ENCODE assay signal across 20 cellular contexts in genomic region chr13:78376033-78376432, GRCh38.
"Had no signal": no experiment of that assay in that cellular context is flagged by ENCODE, and none has a peak within 500 bp of the region (broad histone marks: within the 10 kb centered on the region; RNA-seq: fewer than 3 reads in every experiment).

No MANE protein-coding gene starts in this region.

- H3K4me3 Mint-ChIP-seq: activated CD4-positive, alpha-beta memory T cell treated with anti-CD3 and anti-CD28 coated beads, Interleukin-2, amount 10 ng/mL, durations not matched to agents 7 days and 5 days; activated CD8-positive, alpha-beta memory T cell treated with anti-CD3 and anti-CD28 coated beads, Interleukin-2, amount 10 ng/mL, durations not matched to agents 7 days and 5 days; activated naive CD8-positive, alpha-beta T cell treated with anti-CD3 and anti-CD28 coated beads, Interleukin-2, amount 10 ng/mL, durations not matched to agents 7 days and 5 days; stimulated activated naive CD8-positive, alpha-beta T cell treated with anti-CD3 and anti-CD28 coated beads, Interleukin-15, amount 100 ng/mL, for 72 hours; T-helper 2 cell treated with Interferon-gamma antibody and Interleukin-4, amounts not matched to agents 5 μg/mL and 100 μg/mL, for 36 hours had no signal

- H3K4me1 Mint-ChIP-seq: activated CD4-positive, alpha-beta memory T cell treated with anti-CD3 and anti-CD28 coated beads, Interleukin-2, amount 10 ng/mL, durations not matched to agents 7 days and 5 days; activated CD8-positive, alpha-beta memory T cell treated with anti-CD3 and anti-CD28 coated beads, Interleukin-2, amount 10 ng/mL, durations not matched to agents 7 days and 5 days; activated naive CD8-positive, alpha-beta T cell treated with anti-CD3 and anti-CD28 coated beads, Interleukin-2, amount 10 ng/mL, durations not matched to agents 7 days and 5 days; stimulated activated naive CD8-positive, alpha-beta T cell treated with anti-CD3 and anti-CD28 coated beads, Interleukin-15, amount 100 ng/mL, for 72 hours had no signal

- H3K36me3 ChIP-seq: suprapubic skin, transverse colon, vagina had no signal

- H3K27ac ChIP-seq: body of pancreas, dorsolateral prefrontal cortex, suprapubic skin, transverse colon, vagina had no signal

- H3K36me3 Mint-ChIP-seq: activated CD8-positive, alpha-beta memory T cell treated with anti-CD3 and anti-CD28 coated beads, Interleukin-2, amount 10 ng/mL, durations not matched to agents 7 days and 5 days; activated naive CD8-positive, alpha-beta T cell treated with anti-CD3 and anti-CD28 coated beads, Interleukin-2, amount 10 ng/mL, durations not matched to agents 7 days and 5 days had no signal

- H3K4me3 ChIP-seq: body of pancreas, dorsolateral prefrontal cortex, suprapubic skin, transverse colon, vagina had no signal

- ATAC-seq: activated CD8-positive, alpha-beta memory T cell treated with anti-CD3 and anti-CD28 coated beads, Interleukin-2, amount 10 ng/mL, durations not matched to agents 7 days and 5 days; body of pancreas; left colon; stimulated activated naive CD8-positive, alpha-beta T cell treated with anti-CD3 and anti-CD28 coated beads, Interleukin-15, amount 100 ng/mL, for 72 hours had no signal

- H3K27me3 ChIP-seq: body of pancreas, dorsolateral prefrontal cortex, suprapubic skin, transverse colon, vagina had no signal

- DNase-seq: activated CD4-positive, alpha-beta memory T cell treated with anti-CD3 and anti-CD28 coated beads, Interleukin-2, amount 10 ng/mL, durations not matched to agents 7 days and 5 days; activated CD4-positive, alpha-beta T cell treated with anti-CD3 and anti-CD28 coated beads for 48 hours; activated CD4-positive, CD25-positive, alpha-beta regulatory T cell; activated CD8-positive, alpha-beta memory T cell treated with anti-CD3 and anti-CD28 coated beads, Interleukin-2, amount 10 ng/mL, durations not matched to agents 7 days and 5 days; activated naive CD4-positive, alpha-beta T cell; activated naive CD8-positive, alpha-beta T cell treated with anti-CD3 and anti-CD28 coated beads, Interleukin-2, amount 10 ng/mL, durations not matched to agents 7 days and 5 days; body of pancreas; caudate nucleus; dorsolateral prefrontal cortex; foreskin fibroblast; glutamatergic neuron; hippocampal formation; left colon; midbrain; retina; stimulated activated naive CD8-positive, alpha-beta T cell treated with anti-CD3 and anti-CD28 coated beads, Interleukin-15, amount 100 ng/mL, for 72 hours; transverse colon had no signal

- H3K9me3 ChIP-seq: body of pancreas, suprapubic skin, transverse colon, vagina had no signal

- H3K27me3 Mint-ChIP-seq: activated CD4-positive, alpha-beta memory T cell treated with anti-CD3 and anti-CD28 coated beads, Interleukin-2, amount 10 ng/mL, durations not matched to agents 7 days and 5 days; activated CD8-positive, alpha-beta memory T cell treated with anti-CD3 and anti-CD28 coated beads, Interleukin-2, amount 10 ng/mL, durations not matched to agents 7 days and 5 days; stimulated activated naive CD8-positive, alpha-beta T cell treated with anti-CD3 and anti-CD28 coated beads, Interleukin-15, amount 100 ng/mL, for 72 hours had no signal

- H3K4me1 ChIP-seq: body of pancreas, suprapubic skin, transverse colon, vagina had no signal

- H3K27ac Mint-ChIP-seq: activated CD4-positive, alpha-beta memory T cell treated with anti-CD3 and anti-CD28 coated beads, Interleukin-2, amount 10 ng/mL, durations not matched to agents 7 days and 5 days; activated CD8-positive, alpha-beta memory T cell treated with anti-CD3 and anti-CD28 coated beads, Interleukin-2, amount 10 ng/mL, durations not matched to agents 7 days and 5 days; activated naive CD8-positive, alpha-beta T cell treated with anti-CD3 and anti-CD28 coated beads, Interleukin-2, amount 10 ng/mL, durations not matched to agents 7 days and 5 days; stimulated activated naive CD8-positive, alpha-beta T cell treated with anti-CD3 and anti-CD28 coated beads, Interleukin-15, amount 100 ng/mL, for 72 hours; T-helper 2 cell treated with Interferon-gamma antibody and Interleukin-4, amounts not matched to agents 5 μg/mL and 100 μg/mL, for 36 hours had no signal

- H3K9me3 Mint-ChIP-seq: activated CD4-positive, alpha-beta memory T cell treated with anti-CD3 and anti-CD28 coated beads, Interleukin-2, amount 10 ng/mL, durations not matched to agents 7 days and 5 days; activated naive CD8-positive, alpha-beta T cell treated with anti-CD3 and anti-CD28 coated beads, Interleukin-2, amount 10 ng/mL, durations not matched to agents 7 days and 5 days; stimulated activated naive CD8-positive, alpha-beta T cell treated with anti-CD3 and anti-CD28 coated beads, Interleukin-15, amount 100 ng/mL, for 72 hours; T-helper 2 cell treated with Interferon-gamma antibody and Interleukin-4, amounts not matched to agents 5 μg/mL and 100 μg/mL, for 36 hours had no signal
